In the genomic region with DNA sequence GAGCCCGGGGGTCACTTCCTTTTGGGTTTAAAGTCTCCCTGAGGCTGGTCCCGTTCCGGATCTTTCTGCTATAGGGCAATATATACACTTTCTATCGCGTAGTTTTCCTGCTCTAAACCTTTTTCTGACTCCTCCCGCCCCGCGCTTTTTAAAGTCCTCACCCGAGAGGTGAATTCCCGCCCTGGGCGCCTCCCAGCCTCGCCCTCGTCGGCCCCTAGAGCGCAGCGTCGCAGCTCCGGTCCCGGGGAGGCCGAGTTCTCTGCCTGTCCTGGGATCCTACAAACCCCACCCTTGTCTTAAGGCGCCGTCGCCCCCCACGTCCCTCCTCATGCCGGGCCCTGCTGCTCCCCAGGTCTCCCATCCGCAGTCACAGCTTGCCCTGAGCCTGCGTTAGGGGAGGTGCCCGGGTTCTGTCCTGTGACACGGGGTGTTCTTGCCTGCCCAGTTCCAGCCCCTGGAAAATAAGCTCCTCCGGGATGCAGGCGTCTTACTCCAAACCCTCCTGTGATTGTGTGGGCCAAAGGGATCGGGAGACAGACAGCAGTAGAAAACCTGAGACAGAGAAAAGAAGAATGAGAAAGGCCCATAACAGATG, we compare ENCODE assay signal across 8 cellular contexts. TPM values are rescaled to one million over a fixed set of nuclear protein-coding genes. Genes with fewer than 3 reads are reported as not detected.
DNase-seq lines count a peak whose midpoint lies in the region; ATAC-seq and TF ChIP-seq lines count a peak whose summit lies in the region.

No MANE protein-coding gene starts in this region.

- H3K27me3 ChIP-seq in heart left ventricle = no peaks in the 10 kb centered on the region

- no peak for TF ChIP-seq CTCF in heart left ventricle (IDR thresholded peaks at IDR 0.05)

- peak overlapping the region; percentile 55 to 81 (median 69) for H3K4me3 ChIP-seq in heart left ventricle
- H3K4me3 ChIP-seq in skeletal muscle cell (ENCODE audit: low read depth, low read length) = peak overlapping the region; percentile 79

- peak; percentile 47 for ATAC-seq in GM21619 (IDR thresholded peaks at IDR 0.05; ENCODE audit: unreplicated experiment)
- peak; percentile 37 to 61 (median 51) for ATAC-seq in heart left ventricle

- peak overlapping the region in 9 of 12 donors; percentile 46 to 70 (median 57) for H3K27ac ChIP-seq in heart left ventricle

- DNase-seq in EH (ENCODE audit: low read depth) = peak; percentile 55
- peak; percentile 47 for DNase-seq in M059J (ENCODE audit: low read depth)
- DNase-seq in activated T-helper 9 cell treated with anti-CD3 and anti-CD28 coated beads, Interleukin-2, amount 50 U/mL, for 16 hours (ENCODE audit: low read depth) = peak; percentile 13
- peak in 1 of 5 donors; percentile 27 for DNase-seq in heart left ventricle
- no peak for DNase-seq in skeletal muscle cell (ENCODE audit: low read depth)
- DNase-seq in EL = no peak
- no peak for DNase-seq in SIG-M5 treated with dmso at 0.1 percent for 504 hours (lab: John Stamatoyannopoulos, UW; ENCODE audit: unreplicated experiment)

- H3K4me1 ChIP-seq in heart left ventricle = peaks cover 0 to 13% (median 5%) of the 10 kb centered on the region in 12 donors

- TF ChIP-seq POLR2A in heart left ventricle (IDR thresholded peaks at IDR 0.05) = no peak

- 1 to 2% (median 1%) methylated on average over 31 to 32 of the region's 32 CpGs for WGBS in heart left ventricle, 4 donors

- intact Hi-C loops in heart left ventricle (cut with DNase I) = loop anchor here in 5 of 10 donors (1.0 to 10.0 kb wide), 4 partner anchors 169 to 679 kb away; a partner anchor contains a TSS

- H3K9me3 ChIP-seq in heart left ventricle = no peaks in the 10 kb centered on the region

- no peaks in the 10 kb centered on the region for H3K36me3 ChIP-seq in heart left ventricle

RNA-seq across cellular contexts. Expression of a gene that starts 0.5 kb away (rescaled TPM):
- 8.7 and 9.3 TPM in 2 replicates for total RNA-seq in M059J (2014; rRNA removed; shearing (Covaris generic))
- total RNA-seq in heart left ventricle = 1 to 10 TPM; 1.6 to 6.0 (median 3.6) TPM
- 1 to 10 TPM; 1.9 to 3.5 TPM for polyA plus RNA-seq in heart left ventricle

RNA-seq across cellular contexts. Expression of a gene that starts 29.0 kb away (rescaled TPM):
- 10.1 and 10.9 TPM in 2 replicates for total RNA-seq in M059J (2014; rRNA removed; shearing (Covaris generic))
- total RNA-seq in heart left ventricle = 1 to 10 TPM; 2.8 to 5.9 (median 3.8) TPM
- 1 to 10 TPM; 2.7 to 4.9 TPM for polyA plus RNA-seq in heart left ventricle

RNA-seq across cellular contexts. Expression of a gene that starts 32.4 kb away (rescaled TPM):
- total RNA-seq in M059J (2014; rRNA removed; shearing (Covaris generic)) = 8.3 and 13.6 TPM in 2 replicates
- 1 to 10 TPM; 2.7 to 5.7 (median 3.5) TPM for total RNA-seq in heart left ventricle
- 1 to 10 TPM; 1.5 to 2.7 TPM for polyA plus RNA-seq in heart left ventricle

Comparison
In these comparisons a context has a peak if more than half of its experiments do, and no peak if none do; other contexts are left out.
1. DNase-seq: peak in EH (single experiment), M059J (single experiment) and activated T-helper 9 cell treated with anti-CD3 and anti-CD28 coated beads, Interleukin-2, amount 50 U/mL, for 16 hours (single experiment); none in skeletal muscle cell (single experiment), EL (single experiment) and SIG-M5 treated with dmso at 0.1 percent for 504 hours (single experiment).